Comparison of ENCODE assay signal across 8 cellular contexts in genomic region chrX:22192419-22193086, GRCh38.
A peak's percentile ranks its signal among the peaks of the same experiment; 100 is the strongest.
DNase-seq lines count a peak whose midpoint lies in the region; ATAC-seq and TF ChIP-seq lines count a peak whose summit lies in the region.

No MANE protein-coding gene starts in this region.

- POLR2A ChIA-PET in activated B cell treated with CpG ODN at 0.5 μM for 24 hours (lab: Charles Lee): no interaction called here

- CTCF ChIA-PET in activated B cell treated with CpG ODN at 0.5 μM for 24 hours (lab: Charles Lee): interaction anchor here (1.0 to 2.1 kb wide), 3 partner anchors 57 to 209 kb away, joined by 4 to 18 read pairs (median 5); no protein-coding TSS in a partner anchor

- H3K27me3 ChIP-seq in kidney epithelial cell (ENCODE audit: control insufficient read depth, insufficient read depth, low read length): no peaks in the 10 kb centered on the region

- no peak overlapping the region for H3K4me3 Mint-ChIP-seq in activated B cell treated with CpG ODN at 0.5 μM for 24 hours

- H3K36me3 Mint-ChIP-seq in activated B cell treated with CpG ODN at 0.5 μM for 24 hours (ENCODE audit: low read depth): no peaks in the 10 kb centered on the region

- peak; percentile 25 to 43 for DNase-seq in NOMO-1 (lab: John Stamatoyannopoulos, UW; ENCODE audit: unreplicated experiment in 2 of 2)
- no peak for DNase-seq in NOMO-1 treated with dmso at 0.1 percent for 144 hours (lab: John Stamatoyannopoulos, UW; ENCODE audit: unreplicated experiment)
- DNase-seq in NCI-H2081 (lab: John Stamatoyannopoulos, UW): peak; percentile 58 to 66
- DNase-seq in activated B cell treated with CpG ODN at 0.5 μM for 24 hours: peak; percentile 20
- DNase-seq in cardiac fibroblast (ENCODE audit: low read depth in 2 of 2): peak; percentile 67
- peak; percentile 7 for DNase-seq in kidney epithelial cell (ENCODE audit: low read depth)
- DNase-seq in stimulated activated CD4-positive, alpha-beta T cell treated with anti-CD3 and anti-CD28 coated beads, Interleukin-2, amount 100 ng/mL, for 24 hours: peak; percentile 53 to 59

- TF ChIP-seq CTCF in activated B cell treated with CpG ODN at 0.5 μM for 24 hours (IDR thresholded peaks at IDR 0.05) (no peak), cardiac fibroblast (IDR thresholded peaks at IDR 0.05; ENCODE audit: low read depth, low read length) (peak; percentile 68), kidney epithelial cell (IDR thresholded peaks at IDR 0.05; ENCODE audit: insufficient read depth, low read length, poor library complexity, severe bottlenecking) (peak; percentile 80)

- H3K27me3 Mint-ChIP-seq in activated B cell treated with CpG ODN at 0.5 μM for 24 hours: no peaks in the 10 kb centered on the region

- H3K27ac Mint-ChIP-seq in activated B cell treated with CpG ODN at 0.5 μM for 24 hours: no peak overlapping the region

- ATAC-seq in HG02763 (IDR thresholded peaks at IDR 0.05; ENCODE audit: unreplicated experiment) (peak; percentile 95), activated B cell treated with CpG ODN at 0.5 μM for 24 hours (ENCODE audit: low read depth) (peak; percentile 83)

- H3K4me3 ChIP-seq in cardiac fibroblast (replicated peaks in 1 of 2; ENCODE audit: low read depth in 2 of 2, low read length in 2 of 2) (no peak overlapping the region), kidney epithelial cell (ENCODE audit: low read depth, low read length) (no peak overlapping the region)

- intact Hi-C loops in activated B cell treated with CpG ODN at 0.5 μM for 24 hours (cut with micrococcal nuclease): loop anchor here (1.0 to 10.0 kb wide), 9 partner anchors 56 to 1658 kb away; partner anchors contain the start of gene MBTPS2

- H3K36me3 ChIP-seq in kidney epithelial cell (ENCODE audit: control insufficient read depth, insufficient read depth, low read length): no peaks in the 10 kb centered on the region

- peaks cover 16% of the 10 kb centered on the region for H3K4me1 Mint-ChIP-seq in activated B cell treated with CpG ODN at 0.5 μM for 24 hours

- no peaks in the 10 kb centered on the region for H3K9me3 Mint-ChIP-seq in activated B cell treated with CpG ODN at 0.5 μM for 24 hours
